In the genomic region with DNA sequence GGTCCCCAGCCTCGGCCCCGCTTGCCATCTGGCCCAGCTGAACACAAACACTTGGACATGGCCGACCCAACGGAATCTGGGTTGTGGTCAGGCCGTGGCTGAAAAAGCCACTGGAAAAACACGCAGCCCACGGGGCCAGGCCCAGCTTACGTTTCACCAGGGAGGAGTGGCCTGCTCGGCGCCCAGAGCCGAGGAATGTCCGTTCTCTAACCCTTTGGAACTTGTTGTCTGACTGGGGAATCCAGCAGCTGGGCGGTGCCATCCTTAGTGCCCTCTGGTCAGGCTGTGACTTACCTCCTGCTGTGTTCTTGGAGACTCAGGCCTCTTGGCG, we compare ENCODE assay signal across 13 cellular contexts. TPM values are rescaled to one million over a fixed set of nuclear protein-coding genes. Genes with fewer than 3 reads are reported as not detected.
A peak's percentile ranks its signal among the peaks of the same experiment; 100 is the strongest.
DNase-seq lines count a peak whose midpoint lies in the region; TF ChIP-seq lines count a peak whose summit lies in the region.
"Had no signal": no experiment of that assay in that cellular context is flagged by ENCODE, and none has a peak within 500 bp of the region (broad histone marks: within the 10 kb centered on the region; RNA-seq: fewer than 3 reads in every experiment).

No MANE protein-coding gene starts in this region.

- intact Hi-C loops in ovary (cut with DNase I), result no loop called here

- peak overlapping the region; percentile 53 for H3K27ac Mint-ChIP-seq in neural progenitor cell

- peak; percentile 31 for DNase-seq in LHCN-M2 (ENCODE audit: low read depth)
- DNase-seq in choroid plexus epithelial cell (ENCODE audit: low read depth), result peak; percentile 50
- no peak for DNase-seq in neural progenitor cell (ENCODE audit: low spot score)
- DNase-seq in NCI-H2227 (lab: John Stamatoyannopoulos, UW; ENCODE audit: unreplicated experiment), result no peak
- DNase-seq in activated CD4-positive, alpha-beta T cell treated with anti-CD3 and anti-CD28 coated beads, Interleukin-2, amount 50 U/mL, for 48 hours, result no peak
- no peak for DNase-seq in ovary
- no peak for DNase-seq in 8988T
- DNase-seq: Caco-2, DMS53, NCI-H1048, NCI-H2107, NCI-H69 had no signal

- H3K9me3 Mint-ChIP-seq in neural progenitor cell, result no peaks in the 10 kb centered on the region

- H3K27me3 ChIP-seq in neural progenitor cell, result no peaks in the 10 kb centered on the region
- no peaks in the 10 kb centered on the region for H3K27me3 ChIP-seq in ovary

- H3K4me2 ChIP-seq in neural progenitor cell, result no peak overlapping the region

- H2AFZ ChIP-seq in neural progenitor cell (replicated peaks), result no peak overlapping the region

- peaks cover 13% of the 10 kb centered on the region for H3K27me3 Mint-ChIP-seq in neural progenitor cell (ENCODE audit: insufficient read depth, low read depth)

- H3K4me1 Mint-ChIP-seq in neural progenitor cell, result peaks cover 4% of the 10 kb centered on the region

- H3K27ac ChIP-seq in neural progenitor cell, result no peak overlapping the region
- H3K27ac ChIP-seq in ovary, result no peak overlapping the region

- H4K20me1 ChIP-seq in neural progenitor cell (ENCODE audit: low read depth), result no peaks in the 10 kb centered on the region

- no peak for TF ChIP-seq EP300 in ovary (IDR thresholded peaks at IDR 0.05)

- H3K4me3 ChIP-seq in choroid plexus epithelial cell (ENCODE audit: low read depth, low read length), result no peak overlapping the region
- H3K4me3 ChIP-seq in neural progenitor cell, result no peak overlapping the region
- H3K4me3 ChIP-seq in ovary, result no peak overlapping the region
- H3K4me3 ChIP-seq: GM12878 had no signal

- H3K79me2 ChIP-seq in neural progenitor cell (ENCODE audit: low read depth), result no peaks in the 10 kb centered on the region

- no peaks in the 10 kb centered on the region for H3K4me1 ChIP-seq in neural progenitor cell
- no peaks in the 10 kb centered on the region for H3K4me1 ChIP-seq in ovary (ENCODE audit: insufficient read depth)
- H3K4me1 ChIP-seq: Caco-2 had no signal

- no peaks in the 10 kb centered on the region for H3K36me3 Mint-ChIP-seq in neural progenitor cell

- TF ChIP-seq POLR2A in ovary (IDR thresholded peaks at IDR 0.05), result no peak

- WGBS in ovary, 3 donors, result 52 to 58% (median 53%) methylated on average over 14 of the region's 14 CpGs

- TF ChIP-seq CTCF in choroid plexus epithelial cell (conservative IDR thresholded peaks at IDR 0.05; ENCODE audit: low read depth, low read length), result no peak
- TF ChIP-seq CTCF in neural progenitor cell (IDR thresholded peaks at IDR 0.05), result no peak
- no peak for TF ChIP-seq CTCF in ovary (IDR thresholded peaks at IDR 0.05)

- H3K9ac ChIP-seq in neural progenitor cell, result no peak overlapping the region

- H3F3A ChIP-seq in neural progenitor cell (ENCODE audit: low read depth), result peaks cover 12% of the 10 kb centered on the region

- no peak overlapping the region for H3K4me3 Mint-ChIP-seq in neural progenitor cell

- H3K9me3 ChIP-seq in neural progenitor cell (ENCODE audit: low read depth) (no peaks in the 10 kb centered on the region), ovary (no peaks in the 10 kb centered on the region)
- H3K9me3 ChIP-seq: Caco-2 had no signal

- H3K36me3 ChIP-seq in neural progenitor cell (no peaks in the 10 kb centered on the region), ovary (no peaks in the 10 kb centered on the region)

RNA-seq across cellular contexts. Expression of a gene that starts 13.8 kb away (rescaled TPM):
- 0.06 TPM in 2 replicates for total RNA-seq in LHCN-M2 (2014; rRNA removed)
- 0.09 TPM for polyA plus RNA-seq in LHCN-M2 (2012)
- 1.0 and 3.3 TPM in 2 replicates for total RNA-seq in neural progenitor cell (ENCODE audit: low replicate concordance)
- 1 to 10 TPM in 4 of 7 donors, under 1 TPM in 3; 0.48 to 9.7 (median 1.1) TPM for total RNA-seq in ovary
- polyA plus RNA-seq in ovary, result 1 to 10 TPM in 1 of 2 donors, under 1 TPM in 1; 0.28 to 1.0 TPM

RNA-seq across cellular contexts. Expression of a gene that starts 23.1 kb away (rescaled TPM):
- total RNA-seq in LHCN-M2 (2014; rRNA removed), result 0.69 and 0.90 TPM in 2 replicates
- 0.75 TPM for polyA plus RNA-seq in LHCN-M2 (2012)
- 2.6 and 5.1 TPM in 2 replicates for total RNA-seq in neural progenitor cell (ENCODE audit: low replicate concordance)
- 1 to 10 TPM; 2.0 to 5.0 (median 3.5) TPM for total RNA-seq in ovary
- polyA plus RNA-seq in ovary, result 1 to 10 TPM; 2.9 TPM

RNA-seq across cellular contexts. Expression of a gene that starts 35.8 kb away (rescaled TPM):
- 20.2 and 32.4 TPM in 2 replicates for total RNA-seq in LHCN-M2 (2014; rRNA removed)
- 771 TPM for polyA plus RNA-seq in LHCN-M2 (2012)
- total RNA-seq in neural progenitor cell (ENCODE audit: low replicate concordance), result 78.6 and 108 TPM in 2 replicates
- total RNA-seq in ovary, result 100 to 1,000 TPM in 6 of 7 donors, 10 to 100 TPM in 1; 46.5 to 291 (median 212) TPM
- 100 to 1,000 TPM in 1 of 2 donors, 10 to 100 TPM in 1; 33.5 to 202 TPM for polyA plus RNA-seq in ovary

RNA-seq across cellular contexts. Expression of a gene that starts 36.5 kb away (rescaled TPM):
- total RNA-seq in LHCN-M2 (2014; rRNA removed) (2.4 TPM in 2 replicates), neural progenitor cell (ENCODE audit: low replicate concordance) (4.6 and 7.0 TPM in 2 replicates), ovary (1 to 10 TPM in 3 of 7 donors, under 1 TPM in 4; 0.76 to 1.8 (median 0.95) TPM)
- 1.3 TPM for polyA plus RNA-seq in LHCN-M2 (2012)
- 1 to 10 TPM in 1 of 2 donors, not detected in 1; 2.5 TPM for polyA plus RNA-seq in ovary

Comparison
In these comparisons a context has a peak if more than half of its experiments do, and no peak if none do; other contexts are left out.
1. DNase-seq: peak in LHCN-M2 (single experiment) and choroid plexus epithelial cell (single experiment); none in neural progenitor cell (single experiment), NCI-H2227 (single experiment), activated CD4-positive, alpha-beta T cell treated with anti-CD3 and anti-CD28 coated beads, Interleukin-2, amount 50 U/mL, for 48 hours (0 of 2), ovary (0 of 5) and 8988T (single experiment).